9 cellular contexts compared by ENCODE assay signal in the genomic region with DNA sequence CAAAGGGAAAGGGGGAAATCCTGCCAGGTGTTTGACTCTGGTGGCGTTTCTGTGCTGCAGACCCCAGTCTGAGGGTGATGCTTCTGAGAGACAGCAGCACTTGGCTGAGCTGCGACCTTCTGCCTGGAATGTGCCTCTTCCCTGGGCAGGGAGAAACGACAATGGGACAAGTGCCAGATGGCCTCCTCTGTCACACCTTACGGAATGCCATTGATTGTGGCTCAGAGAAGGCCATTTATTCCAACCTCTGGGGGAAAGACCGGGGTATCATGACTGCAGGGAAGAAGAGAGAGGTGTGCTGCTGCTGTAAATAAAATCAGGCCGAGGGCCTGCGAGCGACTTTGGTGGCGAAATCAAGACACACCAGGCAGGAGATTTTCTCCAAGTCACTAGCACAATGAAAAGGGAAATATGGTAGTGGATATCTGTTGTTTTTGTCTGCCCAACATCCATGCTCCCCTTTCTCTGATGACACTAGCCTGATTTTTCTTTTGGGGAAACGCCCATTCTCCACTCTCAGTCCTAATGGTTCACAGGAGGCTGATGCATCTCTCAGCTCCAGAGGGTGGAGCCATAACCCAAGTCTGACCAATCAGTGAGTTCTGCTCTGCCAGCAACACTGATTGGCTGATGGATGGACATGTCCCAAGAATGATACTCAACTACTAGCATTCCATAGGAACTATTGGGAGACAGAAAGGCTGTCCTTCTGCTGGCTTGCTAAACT.
DNase-seq lines count a peak whose midpoint lies in the region; ATAC-seq and TF ChIP-seq lines count a peak whose summit lies in the region.
"Had no signal": no experiment of that assay in that cellular context is flagged by ENCODE, and none has a peak within 500 bp of the region (broad histone marks: within the 10 kb centered on the region; RNA-seq: fewer than 3 reads in every experiment).

No MANE protein-coding gene starts in this region.

- no peaks in the 10 kb centered on the region for H3K27me3 Mint-ChIP-seq in activated naive CD4-positive, alpha-beta T cell treated with anti-CD3 and anti-CD28 coated beads, Interleukin-2, amount 50 U/mL, for 24 hours
- no peaks in the 10 kb centered on the region for H3K27me3 Mint-ChIP-seq in activated naive CD4-positive, alpha-beta T cell treated with anti-CD3 and anti-CD28 coated beads, Interleukin-2, amount 10 ng/mL, durations not matched to agents 7 days and 5 days

- H3K4me3 ChIP-seq in SJCRH30, result peak overlapping the region; percentile 52
- no peak overlapping the region for H3K4me3 ChIP-seq in left ventricle myocardium inferior
- H3K4me3 ChIP-seq in upper lobe of right lung, result no peak overlapping the region

- ATAC-seq in upper lobe of right lung, result peak; percentile 21
- no peak for ATAC-seq in HG03025 (IDR thresholded peaks at IDR 0.05; ENCODE audit: low FRiP score, unreplicated experiment)

- no peaks in the 10 kb centered on the region for H3K27me3 ChIP-seq in SJCRH30
- H3K27me3 ChIP-seq in left ventricle myocardium inferior (ENCODE audit: low read depth), result no peaks in the 10 kb centered on the region
- H3K27me3 ChIP-seq in upper lobe of right lung, result no peaks in the 10 kb centered on the region

- no peaks in the 10 kb centered on the region for H3K9me3 Mint-ChIP-seq in activated naive CD4-positive, alpha-beta T cell treated with anti-CD3 and anti-CD28 coated beads, Interleukin-2, amount 50 U/mL, for 24 hours
- H3K9me3 Mint-ChIP-seq in activated naive CD4-positive, alpha-beta T cell treated with anti-CD3 and anti-CD28 coated beads, Interleukin-2, amount 10 ng/mL, durations not matched to agents 7 days and 5 days, result no peaks in the 10 kb centered on the region

- no peaks in the 10 kb centered on the region for H3K36me3 ChIP-seq in SJCRH30
- H3K36me3 ChIP-seq in left ventricle myocardium inferior, result no peaks in the 10 kb centered on the region
- H3K36me3 ChIP-seq in upper lobe of right lung, result no peaks in the 10 kb centered on the region

- H3K36me3 Mint-ChIP-seq in activated naive CD4-positive, alpha-beta T cell treated with anti-CD3 and anti-CD28 coated beads, Interleukin-2, amount 50 U/mL, for 24 hours, result peaks cover 12% of the 10 kb centered on the region
- peaks cover 2% of the 10 kb centered on the region for H3K36me3 Mint-ChIP-seq in activated naive CD4-positive, alpha-beta T cell treated with anti-CD3 and anti-CD28 coated beads, Interleukin-2, amount 10 ng/mL, durations not matched to agents 7 days and 5 days

- no peak overlapping the region for H3K27ac ChIP-seq in SJCRH30
- peak overlapping the region; percentile 78 for H3K27ac ChIP-seq in left ventricle myocardium inferior (replicated peaks)
- H3K27ac ChIP-seq in upper lobe of right lung, result no peak overlapping the region

- H3K27ac Mint-ChIP-seq in activated naive CD4-positive, alpha-beta T cell treated with anti-CD3 and anti-CD28 coated beads, Interleukin-2, amount 50 U/mL, for 24 hours, result peak overlapping the region; percentile 51
- H3K27ac Mint-ChIP-seq in activated naive CD4-positive, alpha-beta T cell treated with anti-CD3 and anti-CD28 coated beads, Interleukin-2, amount 10 ng/mL, durations not matched to agents 7 days and 5 days, result no peak overlapping the region

- H3K4me1 Mint-ChIP-seq in activated naive CD4-positive, alpha-beta T cell treated with anti-CD3 and anti-CD28 coated beads, Interleukin-2, amount 50 U/mL, for 24 hours, result peaks cover 89% of the 10 kb centered on the region
- peaks cover 1% of the 10 kb centered on the region for H3K4me1 Mint-ChIP-seq in activated naive CD4-positive, alpha-beta T cell treated with anti-CD3 and anti-CD28 coated beads, Interleukin-2, amount 10 ng/mL, durations not matched to agents 7 days and 5 days

- H3K4me1 ChIP-seq in SJCRH30 (0 out of 2 replicates have a peak, but pooled peaks cover 3% of the 10 kb centered on the region), left ventricle myocardium inferior (peaks cover 66% of the 10 kb centered on the region), upper lobe of right lung (peaks cover 16% of the 10 kb centered on the region)

- TF ChIP-seq CTCF in left ventricle myocardium inferior (IDR thresholded peaks at IDR 0.05; ENCODE audit: borderline replicate concordance) (peak; percentile 9), upper lobe of right lung (IDR thresholded peaks at IDR 0.05) (no peak)

- CTCF ChIA-PET in activated naive CD4-positive, alpha-beta T cell treated with anti-CD3 and anti-CD28 coated beads, Interleukin-2, amount 10 ng/mL, durations not matched to agents 7 days and 5 days (lab: Charles Lee), result no interaction called here

- intact Hi-C loops in left ventricle myocardium inferior (cut with micrococcal nuclease), result no loop called here
- intact Hi-C loops in upper lobe of right lung (cut with DNase I), result no loop called here

- H3K4me3 Mint-ChIP-seq in activated naive CD4-positive, alpha-beta T cell treated with anti-CD3 and anti-CD28 coated beads, Interleukin-2, amount 50 U/mL, for 24 hours, result no peak overlapping the region
- no peak overlapping the region for H3K4me3 Mint-ChIP-seq in activated naive CD4-positive, alpha-beta T cell treated with anti-CD3 and anti-CD28 coated beads, Interleukin-2, amount 10 ng/mL, durations not matched to agents 7 days and 5 days

- no peak for DNase-seq in activated naive CD4-positive, alpha-beta T cell (lab: John Stamatoyannopoulos, UW)
- peak; percentile 75 to 87 for DNase-seq in SJCRH30
- DNase-seq in left ventricle myocardium inferior, result peak; percentile 24
- DNase-seq in upper lobe of right lung, result no peak
- no peak for DNase-seq in cerebellar nuclear complex (lab: John Stamatoyannopoulos, UW)
- no peak for DNase-seq in activated naive CD4-positive, alpha-beta T cell treated with anti-CD3 and anti-CD28 coated beads, Interleukin-2, amount 10 ng/mL, durations not matched to agents 7 days and 5 days
- DNase-seq: activated CD8-positive, alpha-beta memory T cell treated with anti-CD3 and anti-CD28 coated beads, Interleukin-2, amount 50 U/mL, for 4 hours had no signal

- H3K9me3 ChIP-seq in SJCRH30 (replicated peaks) (no peaks in the 10 kb centered on the region), left ventricle myocardium inferior (replicated peaks) (no peaks in the 10 kb centered on the region), upper lobe of right lung (no peaks in the 10 kb centered on the region)

Comparison
In these comparisons a context has a peak if more than half of its experiments do, and no peak if none do; other contexts are left out.
1. DNase-seq: peak in SJCRH30 (2 of 2) and left ventricle myocardium inferior (single experiment); none in activated naive CD4-positive, alpha-beta T cell (0 of 4), upper lobe of right lung (single experiment), cerebellar nuclear complex (0 of 2) and activated naive CD4-positive, alpha-beta T cell treated with anti-CD3 and anti-CD28 coated beads, Interleukin-2, amount 10 ng/mL, durations not matched to agents 7 days and 5 days (single experiment).